In the genomic region with DNA sequence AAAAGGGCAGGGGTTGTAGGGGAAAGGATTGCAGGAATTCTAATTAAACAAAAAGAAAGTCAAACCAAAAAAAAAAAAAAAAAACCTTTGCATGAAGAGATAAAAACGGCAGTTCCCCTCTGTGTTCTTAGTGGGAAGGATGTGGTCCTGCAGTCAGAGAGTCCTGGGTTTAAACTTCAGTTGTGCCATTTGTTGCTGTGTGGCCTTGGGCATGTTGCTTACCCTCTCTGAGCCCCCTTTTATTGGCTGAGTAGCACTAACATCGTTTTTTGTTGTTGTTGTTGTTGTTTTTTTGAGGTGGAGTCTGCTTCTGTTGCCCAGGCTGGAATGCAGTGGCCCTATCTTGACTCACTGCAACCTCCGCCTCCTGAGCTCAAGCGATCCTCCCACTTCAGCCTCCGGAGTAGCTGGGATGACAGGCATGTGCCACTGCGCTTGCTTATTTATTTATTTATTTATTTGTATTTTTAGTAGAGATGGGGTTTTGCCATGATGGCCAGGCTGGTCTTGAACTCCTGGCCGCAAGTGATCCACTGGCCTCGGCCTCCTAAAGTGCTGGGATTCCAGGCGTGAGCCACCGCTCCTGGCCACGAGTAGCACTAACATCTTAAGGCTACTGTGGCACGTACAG, we compare ENCODE assay signal across 14 cellular contexts.
DNase-seq lines count a peak whose midpoint lies in the region; ATAC-seq and TF ChIP-seq lines count a peak whose summit lies in the region.
"Had no signal": no experiment of that assay in that cellular context is flagged by ENCODE, and none has a peak within 500 bp of the region (broad histone marks: within the 10 kb centered on the region; RNA-seq: fewer than 3 reads in every experiment).

No MANE protein-coding gene starts in this region.

- H3K4me2 ChIP-seq in osteoblast (ENCODE audit: insufficient read depth, low read length): no peak overlapping the region

- no peaks in the 10 kb centered on the region for H3K27me3 Mint-ChIP-seq in CD4-positive, alpha-beta T cell
- H3K27me3 Mint-ChIP-seq in immature natural killer cell (ENCODE audit: low read depth in 3 of 3) (peaks cover 0 to 5% (median 2%) of the 10 kb centered on the region in 3 donors), glutamatergic neuron (ENCODE audit: unreplicated experiment) (no peaks in the 10 kb centered on the region)

- no peak overlapping the region for H3K4me3 ChIP-seq in Jurkat, Clone E6-1 (ENCODE audit: low read length)
- no peak overlapping the region for H3K4me3 ChIP-seq in osteoblast (ENCODE audit: insufficient read depth, low read length)
- H3K4me3 ChIP-seq: MG63, Peyer's patch had no signal

- POLR2A ChIA-PET in CD4-positive, alpha-beta T cell (lab: Charles Lee): interaction anchor here (1.5 kb wide), 1 partner anchor 11 kb away, joined by 5 read pairs; no protein-coding TSS in a partner anchor

- H3K36me3 ChIP-seq in osteoblast (ENCODE audit: insufficient read depth, low read length): no peaks in the 10 kb centered on the region
- H3K36me3 ChIP-seq: MG63, Peyer's patch had no signal

- intact Hi-C loops in CD4-positive, alpha-beta T cell (cut with DNase I, micrococcal nuclease): no loop called here

- H3K4me1 Mint-ChIP-seq in CD4-positive, alpha-beta T cell (ENCODE audit: low read depth): peaks cover 19% of the 10 kb centered on the region
- H3K4me1 Mint-ChIP-seq in immature natural killer cell (peaks cover 31 to 46% of the 10 kb centered on the region in 2 donors), glutamatergic neuron (ENCODE audit: low read depth, unreplicated experiment) (no peaks in the 10 kb centered on the region)
- H3K4me1 Mint-ChIP-seq: CD14-positive monocyte had no signal

- H3K4me1 ChIP-seq in osteoblast (ENCODE audit: insufficient read depth, low read length): no peaks in the 10 kb centered on the region

- H3K36me3 Mint-ChIP-seq in CD4-positive, alpha-beta T cell (ENCODE audit: low read depth): peaks cover 43% of the 10 kb centered on the region
- H3K36me3 Mint-ChIP-seq in immature natural killer cell (peaks cover 6 to 23% (median 11%) of the 10 kb centered on the region in 3 donors), glutamatergic neuron (ENCODE audit: unreplicated experiment) (no peaks in the 10 kb centered on the region)
- H3K36me3 Mint-ChIP-seq: CD14-positive monocyte had no signal

- H3K27ac Mint-ChIP-seq in CD4-positive, alpha-beta T cell: peak overlapping the region; percentile 66
- H3K27ac Mint-ChIP-seq in immature natural killer cell (peak overlapping the region in 4 of 6 donors; percentile 86 to 93 (median 92)), glutamatergic neuron (ENCODE audit: unreplicated experiment) (no peak overlapping the region)

- peaks cover 5% of the 10 kb centered on the region for H3K9me3 ChIP-seq in CD4-positive, alpha-beta T cell (ENCODE audit: control insufficient read depth, low read length)
- H3K9me3 ChIP-seq in osteoblast (ENCODE audit: low read depth, low read length): no peaks in the 10 kb centered on the region
- H3K9me3 ChIP-seq: MG63, Peyer's patch had no signal

- no peaks in the 10 kb centered on the region for H3K79me2 ChIP-seq in osteoblast (ENCODE audit: insufficient read depth, low read length)

- H4K20me1 ChIP-seq in osteoblast (ENCODE audit: insufficient read depth, low read length): no peaks in the 10 kb centered on the region

- CTCF ChIA-PET in CD4-positive, alpha-beta T cell (lab: Charles Lee): no interaction called here

- TF ChIP-seq CTCF in CD4-positive, alpha-beta T cell (IDR thresholded peaks at IDR 0.05): no peak
- TF ChIP-seq CTCF in osteoblast (IDR thresholded peaks at IDR 0.05; ENCODE audit: extremely low read depth, low read depth, low read length) (no peak), glutamatergic neuron (IDR thresholded peaks at IDR 0.05; ENCODE audit: partially characterized antibody, unreplicated experiment) (no peak)

- ATAC-seq in CD4-positive, alpha-beta T cell (ENCODE audit: poor library complexity): no peak
- ATAC-seq in GM19372 (IDR thresholded peaks at IDR 0.05; ENCODE audit: low read depth, unreplicated experiment): peak; percentile 16

- H3K4me3 Mint-ChIP-seq in CD4-positive, alpha-beta T cell: no peak overlapping the region
- H3K4me3 Mint-ChIP-seq in immature natural killer cell (peak overlapping the region in 4 of 5 donors; percentile 79 to 84 (median 80)), glutamatergic neuron (ENCODE audit: unreplicated experiment) (no peak overlapping the region)
- H3K4me3 Mint-ChIP-seq: CD14-positive monocyte had no signal

- H3K27ac ChIP-seq in CD4-positive, alpha-beta T cell (ENCODE audit: low read depth, low read length): no peak overlapping the region
- H3K27ac ChIP-seq in osteoblast (ENCODE audit: low read depth, low read length): no peak overlapping the region
- H3K27ac ChIP-seq: HL-60 had no signal

- peak in 1 of 10 experiments; percentile 21 for DNase-seq in CD4-positive, alpha-beta T cell
- peak; percentile 50 for DNase-seq in Jurkat, Clone E6-1 (ENCODE audit: low read depth, low spot score)
- DNase-seq in immature natural killer cell: no peak
- no peak for DNase-seq in kidney tubule cell (ENCODE audit: low spot score)
- DNase-seq in osteoblast (ENCODE audit: insufficient read length, low spot score, missing footprints): no peak
- DNase-seq in glutamatergic neuron: no peak
- DNase-seq in stimulated activated CD4-positive, alpha-beta T cell treated with anti-CD3 and anti-CD28 coated beads, Interleukin-4, amount 100 ng/mL, for 24 hours: no peak
- DNase-seq: cortex of kidney, MG63, NCI-H446 had no signal

- H3K27me3 ChIP-seq in CD4-positive, alpha-beta T cell (ENCODE audit: control insufficient read depth, insufficient read depth, low read length): no peaks in the 10 kb centered on the region
- no peaks in the 10 kb centered on the region for H3K27me3 ChIP-seq in osteoblast (ENCODE audit: insufficient read depth, low read length)
- H3K27me3 ChIP-seq: MG63, Peyer's patch had no signal

- H2AFZ ChIP-seq in osteoblast (ENCODE audit: low read length): no peak overlapping the region

- no peaks in the 10 kb centered on the region for H3K9me3 Mint-ChIP-seq in CD4-positive, alpha-beta T cell
- H3K9me3 Mint-ChIP-seq in immature natural killer cell (no peaks in the 10 kb centered on the region), glutamatergic neuron (ENCODE audit: unreplicated experiment) (no peaks in the 10 kb centered on the region)

Comparison
In these comparisons a context has a peak if more than half of its experiments do, and no peak if none do; other contexts are left out.
1. H3K4me3 Mint-ChIP-seq: peak in immature natural killer cell (4 of 5); none in CD4-positive, alpha-beta T cell (single experiment) and glutamatergic neuron (single experiment).